1 cellular context compared by ENCODE assay signal in the genomic region with DNA sequence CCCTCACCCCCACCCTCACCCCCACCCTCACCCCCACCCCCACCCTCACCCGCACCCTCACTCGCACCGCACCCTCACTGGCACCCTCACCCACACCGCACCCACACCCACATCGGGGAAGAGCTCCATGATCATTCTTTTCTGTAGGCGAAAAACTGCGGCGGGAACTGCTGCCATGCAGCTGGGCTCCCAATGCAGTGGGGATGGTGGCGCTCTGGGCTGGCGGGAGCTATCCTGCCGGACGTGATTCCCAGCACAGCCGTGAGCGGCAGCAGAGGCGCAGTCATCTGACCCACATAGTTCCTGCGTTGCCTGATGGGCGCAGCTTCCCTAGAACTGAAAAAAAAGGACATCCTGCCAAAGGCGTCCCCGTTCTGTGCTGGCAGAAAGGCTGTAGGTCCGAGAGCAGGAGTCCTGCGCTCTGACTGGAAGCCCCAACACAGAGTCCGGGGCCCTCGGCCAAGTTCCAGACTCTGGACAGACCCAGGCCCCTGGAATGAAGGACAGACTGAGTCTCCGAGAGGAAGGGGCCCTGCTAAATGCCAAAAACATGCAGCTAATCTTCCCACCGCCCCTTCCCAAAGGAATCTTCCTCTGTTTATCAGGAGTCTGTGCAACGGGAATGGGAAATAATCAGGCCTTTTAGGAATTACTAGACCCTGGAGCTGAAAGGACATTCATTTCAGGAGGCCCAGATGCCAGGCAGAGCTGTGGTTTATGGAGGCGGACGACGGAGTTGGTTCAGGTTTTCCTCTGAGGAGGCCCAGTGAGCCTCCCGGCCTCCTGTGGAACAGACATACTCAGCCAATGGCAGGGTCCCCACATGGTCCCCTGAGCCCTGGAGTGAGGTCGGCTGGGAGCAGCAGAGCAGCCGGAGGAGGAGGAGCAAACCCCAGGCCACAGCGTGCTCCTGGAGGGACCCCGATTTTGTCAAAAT.
TF ChIP-seq lines count a peak whose summit lies in the region.

No MANE protein-coding gene starts in this region.

TF ChIP-seq in HepG2, 621 proteins besides CTCF, POLR2A, EP300 and RAD21 (continued from another document):
- TF ChIP-seq SOX6 (IDR thresholded peaks at IDR 0.05) (no peak), SOX6 (CRISPR knock-in tag; IDR thresholded peaks at IDR 0.05) (peak; percentile 33), ZNF724P (CRISPR knock-in tag; IDR thresholded peaks at IDR 0.05; ENCODE audit: borderline replicate concordance) (0 out of 2 replicates have a peak, but pooled peaks have one; percentile 15), ZBTB7B (CRISPR knock-in tag; IDR thresholded peaks at IDR 0.05) (peak; percentile 62), ZNF552 (CRISPR knock-in tag; IDR thresholded peaks at IDR 0.05; ENCODE audit: borderline replicate concordance) (no peak), MXI1 (IDR thresholded peaks at IDR 0.05; ENCODE audit: borderline replicate concordance, low read depth, low read length) (peak; percentile 73; the same call in 1 of the 3 replicates), DMAP1 (CRISPR knock-in tag; IDR thresholded peaks at IDR 0.05) (no peak; the same call in none of the 2 replicates), HIVEP1 (CRISPR knock-in tag; IDR thresholded peaks at IDR 0.05) (peak; percentile 12; the same call in 1 of the 2 replicates), SNRNP70 (IDR thresholded peaks at IDR 0.05; ENCODE audit: low read depth, low read length) (no peak), U2AF1 (optimal IDR thresholded peaks at IDR 0.05; ENCODE audit: low read depth, low read length) (peak; percentile 73), PRPF4 (IDR thresholded peaks at IDR 0.05; ENCODE audit: low read depth, low read length, poor library complexity, severe bottlenecking) (no peak), AGO2 (optimal IDR thresholded peaks at IDR 0.05; ENCODE audit: low read depth, low read length) (no peak), DNMT3B (CRISPR knock-in tag; conservative IDR thresholded peaks at IDR 0.05) (no peak)
- TF ChIP-seq, protein P1, sequence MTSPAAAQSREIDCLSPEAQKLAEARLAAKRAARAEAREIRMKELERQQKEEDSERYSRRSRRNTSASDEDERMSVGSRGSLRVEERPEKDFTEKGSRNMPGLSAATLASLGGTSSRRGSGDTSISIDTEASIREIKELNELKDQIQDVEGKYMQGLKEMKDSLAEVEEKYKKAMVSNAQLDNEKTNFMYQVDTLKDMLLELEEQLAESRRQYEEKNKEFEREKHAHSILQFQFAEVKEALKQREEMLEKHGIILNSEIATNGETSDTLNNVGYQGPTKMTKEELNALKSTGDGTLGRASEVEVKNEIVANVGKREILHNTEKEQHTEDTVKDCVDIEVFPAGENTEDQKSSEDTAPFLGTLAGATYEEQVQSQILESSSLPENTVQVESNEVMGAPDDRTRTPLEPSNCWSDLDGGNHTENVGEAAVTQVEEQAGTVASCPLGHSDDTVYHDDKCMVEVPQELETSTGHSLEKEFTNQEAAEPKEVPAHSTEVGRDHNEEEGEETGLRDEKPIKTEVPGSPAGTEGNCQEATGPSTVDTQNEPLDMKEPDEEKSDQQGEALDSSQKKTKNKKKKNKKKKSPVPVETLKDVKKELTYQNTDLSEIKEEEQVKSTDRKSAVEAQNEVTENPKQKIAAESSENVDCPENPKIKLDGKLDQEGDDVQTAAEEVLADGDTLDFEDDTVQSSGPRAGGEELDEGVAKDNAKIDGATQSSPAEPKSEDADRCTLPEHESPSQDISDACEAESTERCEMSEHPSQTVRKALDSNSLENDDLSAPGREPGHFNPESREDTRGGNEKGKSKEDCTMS (CRISPR knock-in tag; conservative IDR thresholded peaks at IDR 0.05): no peak
- TF ChIP-seq, protein P2, sequence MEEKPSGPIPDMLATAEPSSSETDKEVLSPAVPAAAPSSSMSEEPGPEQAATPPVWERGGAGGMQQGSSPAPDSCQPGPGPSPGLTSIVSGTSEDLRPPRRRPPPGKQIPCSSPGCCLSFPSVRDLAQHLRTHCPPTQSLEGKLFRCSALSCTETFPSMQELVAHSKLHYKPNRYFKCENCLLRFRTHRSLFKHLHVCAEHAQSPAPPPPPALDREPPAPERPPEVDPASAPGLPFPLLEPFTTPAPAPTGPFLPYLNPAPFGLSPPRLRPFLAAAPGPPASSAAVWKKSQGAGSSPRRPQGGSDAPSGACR (CRISPR knock-in tag; IDR thresholded peaks at IDR 0.05): no peak
- TF ChIP-seq, protein P3, sequence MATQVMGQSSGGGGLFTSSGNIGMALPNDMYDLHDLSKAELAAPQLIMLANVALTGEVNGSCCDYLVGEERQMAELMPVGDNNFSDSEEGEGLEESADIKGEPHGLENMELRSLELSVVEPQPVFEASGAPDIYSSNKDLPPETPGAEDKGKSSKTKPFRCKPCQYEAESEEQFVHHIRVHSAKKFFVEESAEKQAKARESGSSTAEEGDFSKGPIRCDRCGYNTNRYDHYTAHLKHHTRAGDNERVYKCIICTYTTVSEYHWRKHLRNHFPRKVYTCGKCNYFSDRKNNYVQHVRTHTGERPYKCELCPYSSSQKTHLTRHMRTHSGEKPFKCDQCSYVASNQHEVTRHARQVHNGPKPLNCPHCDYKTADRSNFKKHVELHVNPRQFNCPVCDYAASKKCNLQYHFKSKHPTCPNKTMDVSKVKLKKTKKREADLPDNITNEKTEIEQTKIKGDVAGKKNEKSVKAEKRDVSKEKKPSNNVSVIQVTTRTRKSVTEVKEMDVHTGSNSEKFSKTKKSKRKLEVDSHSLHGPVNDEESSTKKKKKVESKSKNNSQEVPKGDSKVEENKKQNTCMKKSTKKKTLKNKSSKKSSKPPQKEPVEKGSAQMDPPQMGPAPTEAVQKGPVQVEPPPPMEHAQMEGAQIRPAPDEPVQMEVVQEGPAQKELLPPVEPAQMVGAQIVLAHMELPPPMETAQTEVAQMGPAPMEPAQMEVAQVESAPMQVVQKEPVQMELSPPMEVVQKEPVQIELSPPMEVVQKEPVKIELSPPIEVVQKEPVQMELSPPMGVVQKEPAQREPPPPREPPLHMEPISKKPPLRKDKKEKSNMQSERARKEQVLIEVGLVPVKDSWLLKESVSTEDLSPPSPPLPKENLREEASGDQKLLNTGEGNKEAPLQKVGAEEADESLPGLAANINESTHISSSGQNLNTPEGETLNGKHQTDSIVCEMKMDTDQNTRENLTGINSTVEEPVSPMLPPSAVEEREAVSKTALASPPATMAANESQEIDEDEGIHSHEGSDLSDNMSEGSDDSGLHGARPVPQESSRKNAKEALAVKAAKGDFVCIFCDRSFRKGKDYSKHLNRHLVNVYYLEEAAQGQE (IDR thresholded peaks at IDR 0.05; ENCODE audit: borderline replicate concordance in 1 of 2, low read depth in 1 of 2, low read length in 2 of 2): no peak
- TF ChIP-seq, protein P4, sequence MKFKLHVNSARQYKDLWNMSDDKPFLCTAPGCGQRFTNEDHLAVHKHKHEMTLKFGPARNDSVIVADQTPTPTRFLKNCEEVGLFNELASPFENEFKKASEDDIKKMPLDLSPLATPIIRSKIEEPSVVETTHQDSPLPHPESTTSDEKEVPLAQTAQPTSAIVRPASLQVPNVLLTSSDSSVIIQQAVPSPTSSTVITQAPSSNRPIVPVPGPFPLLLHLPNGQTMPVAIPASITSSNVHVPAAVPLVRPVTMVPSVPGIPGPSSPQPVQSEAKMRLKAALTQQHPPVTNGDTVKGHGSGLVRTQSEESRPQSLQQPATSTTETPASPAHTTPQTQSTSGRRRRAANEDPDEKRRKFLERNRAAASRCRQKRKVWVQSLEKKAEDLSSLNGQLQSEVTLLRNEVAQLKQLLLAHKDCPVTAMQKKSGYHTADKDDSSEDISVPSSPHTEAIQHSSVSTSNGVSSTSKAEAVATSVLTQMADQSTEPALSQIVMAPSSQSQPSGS (CRISPR knock-in tag; IDR thresholded peaks at IDR 0.05): peak; percentile 58
- TF ChIP-seq, protein P5, sequence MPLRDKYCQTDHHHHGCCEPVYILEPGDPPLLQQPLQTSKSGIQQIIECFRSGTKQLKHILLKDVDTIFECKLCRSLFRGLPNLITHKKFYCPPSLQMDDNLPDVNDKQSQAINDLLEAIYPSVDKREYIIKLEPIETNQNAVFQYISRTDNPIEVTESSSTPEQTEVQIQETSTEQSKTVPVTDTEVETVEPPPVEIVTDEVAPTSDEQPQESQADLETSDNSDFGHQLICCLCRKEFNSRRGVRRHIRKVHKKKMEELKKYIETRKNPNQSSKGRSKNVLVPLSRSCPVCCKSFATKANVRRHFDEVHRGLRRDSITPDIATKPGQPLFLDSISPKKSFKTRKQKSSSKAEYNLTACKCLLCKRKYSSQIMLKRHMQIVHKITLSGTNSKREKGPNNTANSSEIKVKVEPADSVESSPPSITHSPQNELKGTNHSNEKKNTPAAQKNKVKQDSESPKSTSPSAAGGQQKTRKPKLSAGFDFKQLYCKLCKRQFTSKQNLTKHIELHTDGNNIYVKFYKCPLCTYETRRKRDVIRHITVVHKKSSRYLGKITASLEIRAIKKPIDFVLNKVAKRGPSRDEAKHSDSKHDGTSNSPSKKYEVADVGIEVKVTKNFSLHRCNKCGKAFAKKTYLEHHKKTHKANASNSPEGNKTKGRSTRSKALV (CRISPR knock-in tag; IDR thresholded peaks at IDR 0.05): peak; percentile 62; the same call in 1 of the 2 replicates
TF ChIP-seq in HepG2: peak in this region for 225.
